ENCODE assay signal across 9 cellular contexts in genomic region chr1:109923131-109923945, GRCh38. TPM values are rescaled to one million over a fixed set of nuclear protein-coding genes. Genes with fewer than 3 reads are reported as not detected.
DNase-seq lines count a peak whose midpoint lies in the region; ATAC-seq, FAIRE-seq and TF ChIP-seq lines count a peak whose summit lies in the region.
"Had no signal": no experiment of that assay in that cellular context is flagged by ENCODE, and none has a peak within 500 bp of the region (broad histone marks: within the 10 kb centered on the region; RNA-seq: fewer than 3 reads in every experiment).

No MANE protein-coding gene starts in this region.

- TF ChIP-seq POLR2A in endothelial cell of umbilical vein (IDR thresholded peaks at IDR 0.05; ENCODE audit: low read depth, low read length) = no peak

- H4K20me1 ChIP-seq in OCI-LY3 (ENCODE audit: insufficient read depth, low read length) (no peaks in the 10 kb centered on the region), endothelial cell of umbilical vein (replicated peaks; ENCODE audit: control insufficient read depth, extremely low read depth, insufficient read depth, low read length) (no peaks in the 10 kb centered on the region)

- H3K4me3 ChIP-seq in OCI-LY3 (ENCODE audit: low read length) (peak overlapping the region; percentile 100), endothelial cell of umbilical vein (replicated peaks in 1 of 3; ENCODE audit: insufficient read depth in 1 of 3, low read depth in 1 of 3, low read length in 3 of 3) (no peak overlapping the region)

- dilution Hi-C loops in endothelial cell of umbilical vein (cut with MboI; ENCODE audit: extremely low pct_ligation_motif_present, low sequenced_read_pairs) = no loop called here

- intact Hi-C loops in endothelial cell of umbilical vein (cut with micrococcal nuclease) (loop anchor here (1.0 kb wide), 1 partner anchor 61 kb away; the partner anchor contains the start of gene AHCYL1), sciatic nerve (cut with DNase I) (no loop called here)

- H3K9me3 ChIP-seq in OCI-LY3 (ENCODE audit: insufficient read depth, low read length) = no peaks in the 10 kb centered on the region
- no peaks in the 10 kb centered on the region for H3K9me3 ChIP-seq in endothelial cell of umbilical vein (replicated peaks; ENCODE audit: control insufficient read depth, insufficient read depth, low read length)

- ATAC-seq in sciatic nerve = no peak
- no peak for ATAC-seq in HG03175 (IDR thresholded peaks at IDR 0.05; ENCODE audit: unreplicated experiment)
- no peak for ATAC-seq in HG03139 (IDR thresholded peaks at IDR 0.05; ENCODE audit: unreplicated experiment)

- H3K27ac ChIP-seq in OCI-LY3 (ENCODE audit: low read length) (no peak overlapping the region), endothelial cell of umbilical vein (ENCODE audit: insufficient read depth, low read depth, low read length) (no peak overlapping the region)

- H3K9ac ChIP-seq in OCI-LY3 (ENCODE audit: low read length) = peak overlapping the region; percentile 95
- H3K9ac ChIP-seq in endothelial cell of umbilical vein (replicated peaks; ENCODE audit: extremely low read depth, insufficient read depth, low read length) = no peak overlapping the region

- H3K36me3 ChIP-seq in OCI-LY3 (replicated peaks; ENCODE audit: low read depth, low read length) = peaks cover 3% of the 10 kb centered on the region
- H3K36me3 ChIP-seq in endothelial cell of umbilical vein (ENCODE audit: control insufficient read depth in 2 of 2, extremely low read depth in 1 of 2, insufficient read depth in 2 of 2, low read length in 2 of 2) = peaks cover 6 to 45% of the 10 kb centered on the region in 2 experiments

- TF ChIP-seq CTCF in OCI-LY3 (IDR thresholded peaks at IDR 0.05; ENCODE audit: low read depth, low read length) (peak; percentile 75), endothelial cell of umbilical vein (IDR thresholded peaks at IDR 0.05; ENCODE audit: extremely low read depth in 1 of 2, insufficient read depth in 1 of 2, low read depth in 1 of 2, low read length in 2 of 2) (peak; percentile 39 to 51)

- POLR2A ChIA-PET in endothelial cell of umbilical vein (lab: Charles Lee) = interaction anchor here (1.7 kb wide), 1 partner anchor 61 kb away, joined by 4 read pairs; the partner anchor contains the start of gene AHCYL1

- H2AFZ ChIP-seq in OCI-LY3 (ENCODE audit: low read depth, low read length) = peak overlapping the region; percentile 88
- H2AFZ ChIP-seq in endothelial cell of umbilical vein (ENCODE audit: low read depth, low read length) = no peak overlapping the region

- H3K4me1 ChIP-seq in OCI-LY3 (ENCODE audit: low read length) (peaks cover 7% of the 10 kb centered on the region; the same call in 1 of the 2 replicates), endothelial cell of umbilical vein (ENCODE audit: control insufficient read depth, extremely low read depth, insufficient read depth, low read length) (no peaks in the 10 kb centered on the region)

- H3K79me2 ChIP-seq in OCI-LY3 (ENCODE audit: low read length) (peaks cover 12% of the 10 kb centered on the region), endothelial cell of umbilical vein (ENCODE audit: control insufficient read depth, insufficient read depth, low read length) (no peaks in the 10 kb centered on the region)

- H3K27me3 ChIP-seq in OCI-LY3 (ENCODE audit: low read depth, low read length) (no peaks in the 10 kb centered on the region), endothelial cell of umbilical vein (ENCODE audit: control insufficient read depth in 2 of 2, insufficient read depth in 2 of 2, low read length in 2 of 2) (no peaks in the 10 kb centered on the region)

- no peak for FAIRE-seq in endothelial cell of umbilical vein (lab: Jason Lieb, UNC)

- DNase-seq in NOMO-1 treated with DMSO at 0.1 percent for 48 hours (lab: John Stamatoyannopoulos, UW; ENCODE audit: unreplicated experiment) = peak; percentile 8
- no peak for DNase-seq in NOMO-1 treated with dmso at 0.1 percent for 144 hours (lab: John Stamatoyannopoulos, UW; ENCODE audit: unreplicated experiment)
- no peak for DNase-seq in endothelial cell of umbilical vein (ENCODE audit: low read depth, low spot score)
- DNase-seq in sciatic nerve (ENCODE audit: low spot score) = peak; percentile 54
- DNase-seq in NCI-H526 treated with DMSO at 0.1 percent for 48 hours (lab: John Stamatoyannopoulos, UW) = no peak
- DNase-seq: ACHN had no signal

- H3K4me2 ChIP-seq in OCI-LY3 (ENCODE audit: low read length) (peak overlapping the region; percentile 94), endothelial cell of umbilical vein (ENCODE audit: insufficient read depth, low read length) (no peak overlapping the region)

- H3K9me1 ChIP-seq in endothelial cell of umbilical vein (replicated peaks; ENCODE audit: control insufficient read depth, extremely low read depth, insufficient read depth, low read length) = no peaks in the 10 kb centered on the region

- CTCF ChIA-PET in endothelial cell of umbilical vein (lab: Charles Lee) = interaction anchor here (0.6 to 10.4 kb wide), 10 partner anchors 39 to 150 kb away, joined by 3 to 90 read pairs (median 4); partner anchors contain the start of gene AHCYL1

- BruUV-seq in endothelial cell of umbilical vein (replicated peaks; lab: Mats Ljungman, UMichigan) = TSS peak; percentile 16

TF ChIP-seq in endothelial cell of umbilical vein, 7 proteins besides CTCF, POLR2A, EP300 and RAD21:
- no peak for TF ChIP-seq POLR2AphosphoS5 (IDR thresholded peaks at IDR 0.05; ENCODE audit: insufficient read depth, low read depth, low read length)
- no peak for TF ChIP-seq JUN (IDR thresholded peaks at IDR 0.05; ENCODE audit: borderline replicate concordance, insufficient read depth, insufficient read length, low read depth)
- TF ChIP-seq GATA2 (IDR thresholded peaks at IDR 0.05; ENCODE audit: insufficient read depth, insufficient read length, low read depth, low read length) = no peak
- no peak for TF ChIP-seq FOS (IDR thresholded peaks at IDR 0.05; ENCODE audit: borderline replicate concordance, insufficient read depth, low read length)
- no peak for TF ChIP-seq MAX (IDR thresholded peaks at IDR 0.05; ENCODE audit: insufficient read depth, insufficient read length)
- TF ChIP-seq EZH2 (IDR thresholded peaks at IDR 0.05; ENCODE audit: borderline replicate concordance, low read depth, low read length, severe bottlenecking) = no peak
- no peak for TF ChIP-seq MYC (IDR thresholded peaks at IDR 0.05; ENCODE audit: low read depth, low read length)

RNA-seq across cellular contexts. Expression of gene CSF1, which starts 12.7 kb away (rescaled TPM):
- 22.7 and 28.9 TPM in 2 replicates for total RNA-seq in endothelial cell of umbilical vein
- polyA plus RNA-seq in endothelial cell of umbilical vein = 23.3 and 24.5 TPM in 2 replicates
- polyA plus RNA-seq in endothelial cell of umbilical vein (2011; cell fraction: cytosol; rRNA removed) = 18.0 and 21.7 TPM in 2 replicates
- polyA plus RNA-seq in endothelial cell of umbilical vein (2011; cell fraction: nucleus; rRNA removed) = 17.9 and 23.3 TPM in 2 replicates
- 18.7 and 20.5 TPM in 2 replicates for polyA plus RNA-seq in endothelial cell of umbilical vein (2012)
- polyA minus RNA-seq in endothelial cell of umbilical vein = 10.2 and 22.5 TPM in 2 replicates
- 1.6 TPM for polyA minus RNA-seq in endothelial cell of umbilical vein (2011; cell fraction: cytosol; rRNA and poly(A)+ RNA removed)
- 5.8 and 10.2 TPM in 2 replicates for polyA minus RNA-seq in endothelial cell of umbilical vein (2011; cell fraction: nucleus; rRNA and poly(A)+ RNA removed)
- 61.2 TPM for total RNA-seq in sciatic nerve

Comparison
In these comparisons a context has a peak if more than half of its experiments do, and no peak if none do; other contexts are left out.
1. DNase-seq: peak in NOMO-1 treated with DMSO at 0.1 percent for 48 hours (single experiment) and sciatic nerve (single experiment); none in NOMO-1 treated with dmso at 0.1 percent for 144 hours (single experiment), endothelial cell of umbilical vein (single experiment) and NCI-H526 treated with DMSO at 0.1 percent for 48 hours (single experiment).